Comparison of ENCODE assay signal across 16 cellular contexts in the genomic region with DNA sequence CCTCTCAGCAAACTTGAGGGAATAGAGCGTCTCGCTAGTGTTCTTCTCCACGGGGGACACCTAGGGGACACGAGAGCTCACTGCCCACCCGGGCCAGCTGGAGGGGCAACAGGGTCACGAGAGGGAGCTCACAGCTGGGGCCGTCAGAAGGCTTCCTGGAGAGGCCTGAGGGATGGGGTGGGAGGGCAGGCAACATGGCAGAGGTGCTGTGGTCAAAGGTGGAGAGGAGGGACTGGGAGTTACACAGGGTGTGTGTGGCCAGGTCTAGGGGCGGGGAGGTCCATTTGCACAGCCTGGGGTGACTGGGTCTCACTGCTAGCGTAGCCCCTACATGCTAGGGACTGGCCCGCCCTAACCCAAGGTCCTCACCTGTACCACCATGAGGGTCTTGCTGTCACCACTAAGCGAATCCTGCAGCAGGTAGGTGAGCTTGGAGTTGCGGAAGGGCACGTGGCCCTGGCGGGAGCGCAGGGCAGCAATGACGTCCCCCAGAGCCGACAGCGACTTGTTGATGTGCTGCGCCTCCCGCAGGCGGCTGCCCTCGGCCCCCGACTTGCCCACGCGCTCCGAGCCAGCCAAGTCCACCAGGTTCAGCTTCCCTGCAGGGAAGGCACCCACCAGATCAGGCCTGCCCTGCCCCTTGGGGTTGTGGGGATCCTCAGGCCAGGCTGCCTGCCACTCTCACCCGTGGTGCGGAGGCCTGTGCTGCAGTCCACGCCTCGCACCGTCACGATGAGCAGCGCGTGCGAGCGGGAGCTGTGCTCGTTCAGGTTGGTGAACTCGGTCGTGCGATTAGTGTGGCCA. TPM values are rescaled to one million over a fixed set of nuclear protein-coding genes. Genes with fewer than 3 reads are reported as not detected.
A peak's percentile ranks its signal among the peaks of the same experiment; 100 is the strongest.
DNase-seq lines count a peak whose midpoint lies in the region; ATAC-seq and TF ChIP-seq lines count a peak whose summit lies in the region.
"Had no signal": no experiment of that assay in that cellular context is flagged by ENCODE, and none has a peak within 500 bp of the region (broad histone marks: within the 10 kb centered on the region; RNA-seq: fewer than 3 reads in every experiment).

No MANE protein-coding gene starts in this region.

- no peaks in the 10 kb centered on the region; the same call in 1 of the 2 replicates for H3K4me1 ChIP-seq in GM23338 (ENCODE audit: insufficient read depth)
- peaks cover 8% of the 10 kb centered on the region for H3K4me1 ChIP-seq in IMR-90 (ENCODE audit: control insufficient read depth, insufficient read depth, low read length)
- H3K4me1 ChIP-seq in neuronal stem cell (ENCODE audit: control insufficient read depth in 2 of 2, insufficient read depth in 1 of 2, low read depth in 1 of 2, low read length in 2 of 2) = peaks cover 3 to 8% of the 10 kb centered on the region in 2 donors
- no peaks in the 10 kb centered on the region for H3K4me1 ChIP-seq in transverse colon

- H3K4me3 ChIP-seq in GM23338 (no peak overlapping the region), IMR-90 (ENCODE audit: insufficient read depth, low read depth, low read length) (no peak overlapping the region), neuronal stem cell (ENCODE audit: low read length in 2 of 2) (no peak overlapping the region), transverse colon (no peak overlapping the region)
- H3K4me3 ChIP-seq: GM23248, SJCRH30 had no signal

- H3K27me3 Mint-ChIP-seq in GM23338 (ENCODE audit: insufficient read depth, low read depth, poor library complexity) = peaks cover 21% of the 10 kb centered on the region
- H3K27me3 Mint-ChIP-seq in effector memory CD8-positive, alpha-beta T cell = no peaks in the 10 kb centered on the region

- no peak for TF ChIP-seq RAD21 in IMR-90 (IDR thresholded peaks at IDR 0.05; ENCODE audit: low read length)

- H2BK5ac ChIP-seq in IMR-90 (ENCODE audit: low read depth, low read length, poor library complexity, severe bottlenecking) (no peak overlapping the region), neuronal stem cell (ENCODE audit: low read length) (peak overlapping the region; percentile 7)

- peak overlapping the region; percentile 77; the same call in 1 of the 2 replicates for H3K27ac Mint-ChIP-seq in GM23338
- peak overlapping the region; percentile 18 to 45 for H3K27ac Mint-ChIP-seq in effector memory CD8-positive, alpha-beta T cell
- H3K27ac Mint-ChIP-seq: HFFc6 had no signal

- no peaks in the 10 kb centered on the region for H4K20me1 ChIP-seq in GM23338 (replicated peaks; ENCODE audit: insufficient read depth)
- H4K20me1 ChIP-seq in IMR-90 (ENCODE audit: insufficient read depth, low read length) = peaks cover 3% of the 10 kb centered on the region; the same call in 1 of the 2 replicates

- peaks cover 5 to 18% of the 10 kb centered on the region in 2 experiments; a peak in 2 of 4 replicates for H3K79me1 ChIP-seq in IMR-90 (ENCODE audit: low read depth in 1 of 2, low read length in 2 of 2)
- peaks cover 2% of the 10 kb centered on the region for H3K79me1 ChIP-seq in neuronal stem cell (ENCODE audit: low read depth, low read length)

- in situ Hi-C loops in IMR-90 (cut with MboI; ENCODE audit: low sequenced_read_pairs) (no loop called here), transverse colon (cut with MboI; ENCODE audit: low pct_ligation_motif_present in 1 of 4, low pct_unique_long_range_greater_than_20kb in 1 of 4, low sequenced_read_pairs in 3 of 4) (loop anchor here in 3 of 4 donors (25.0 kb wide), 1 partner anchor 252 kb away; a partner anchor contains a TSS)

- no peak overlapping the region for H3K4me3 Mint-ChIP-seq in GM23338
- H3K4me3 Mint-ChIP-seq in effector memory CD8-positive, alpha-beta T cell = no peak overlapping the region
- H3K4me3 Mint-ChIP-seq: HFFc6 had no signal

- no peak overlapping the region for H2BK120ac ChIP-seq in IMR-90 (ENCODE audit: low read depth, low read length)
- H2BK120ac ChIP-seq in neuronal stem cell (ENCODE audit: low read depth, low read length) = no peak overlapping the region

- H3K56ac ChIP-seq in IMR-90 (ENCODE audit: extremely low read depth, insufficient read depth, low read length) = no peak overlapping the region

- H3K14ac ChIP-seq in IMR-90 (replicated peaks; ENCODE audit: low read depth, low read length) (no peak overlapping the region), neuronal stem cell (ENCODE audit: low read length) (peak overlapping the region; percentile 25)

- H3K9me1 ChIP-seq in IMR-90 (ENCODE audit: insufficient read depth, low read length) = peaks cover 4% of the 10 kb centered on the region

- H4K91ac ChIP-seq in IMR-90 (ENCODE audit: insufficient read depth, low read depth, low read length) (no peak overlapping the region), neuronal stem cell (ENCODE audit: low read depth, low read length, poor library complexity) (no peak overlapping the region)

- H2AK5ac ChIP-seq in IMR-90 (ENCODE audit: low read depth, low read length) (0 out of 2 replicates have a peak overlapping the region, but pooled peaks have one; percentile 16), neuronal stem cell (ENCODE audit: low read depth, low read length) (peak overlapping the region; percentile 30)

- POLR2A ChIA-PET in IMR-90 (lab: Charles Lee; ENCODE audit: unreplicated experiment) = no interaction called here

- no TSS peak for BruUV-seq in IMR-90 (replicated peaks; lab: Mats Ljungman, UMichigan)

- ATAC-seq in GM23338 (peak; percentile 5), IMR-90 (ENCODE audit: low read depth) (no peak), HG02884 (IDR thresholded peaks at IDR 0.05; ENCODE audit: unreplicated experiment) (no peak)
- ATAC-seq in effector memory CD8-positive, alpha-beta T cell (replicated peaks) = no peak

- H3K9me3 Mint-ChIP-seq in GM23338 = no peaks in the 10 kb centered on the region
- H3K9me3 Mint-ChIP-seq in effector memory CD8-positive, alpha-beta T cell = no peaks in the 10 kb centered on the region
- H3K9me3 Mint-ChIP-seq: HFFc6 had no signal

- H3K4me2 ChIP-seq in GM23338 (no peak overlapping the region), IMR-90 (ENCODE audit: low read depth, low read length) (no peak overlapping the region), neuronal stem cell (ENCODE audit: insufficient read depth, low read length, poor library complexity, severe bottlenecking) (no peak overlapping the region)

- H2AK9ac ChIP-seq in IMR-90 (replicated peaks; ENCODE audit: low read depth, low read length, poor library complexity) = no peak overlapping the region

- H3K23ac ChIP-seq in IMR-90 (ENCODE audit: low read depth, low read length) (no peak overlapping the region), neuronal stem cell (ENCODE audit: low read depth, low read length, poor library complexity) (peak overlapping the region; percentile 90)

- no peak overlapping the region for H4K5ac ChIP-seq in IMR-90 (ENCODE audit: low read depth, low read length)

- H3K9me3 ChIP-seq in IMR-90 (ENCODE audit: control insufficient read depth, insufficient read depth, low read length) (no peaks in the 10 kb centered on the region), neuronal stem cell (replicated peaks in 1 of 2; ENCODE audit: control insufficient read depth in 2 of 2, insufficient read depth in 1 of 2, low read depth in 1 of 2, low read length in 2 of 2) (no peaks in the 10 kb centered on the region), transverse colon (no peaks in the 10 kb centered on the region)
- H3K9me3 ChIP-seq: SJCRH30 had no signal

- H3K36me3 ChIP-seq in GM23338 (ENCODE audit: insufficient read depth) = no peaks in the 10 kb centered on the region
- H3K36me3 ChIP-seq in IMR-90 (ENCODE audit: control insufficient read depth, insufficient read depth, low read length) = peaks cover 58% of the 10 kb centered on the region
- peaks cover 12 to 35% of the 10 kb centered on the region in 2 donors for H3K36me3 ChIP-seq in neuronal stem cell (replicated peaks in 1 of 2; ENCODE audit: control insufficient read depth in 2 of 2, insufficient read depth in 2 of 2, low read length in 2 of 2)
- H3K36me3 ChIP-seq in transverse colon = no peaks in the 10 kb centered on the region

- intact Hi-C loops in IMR-90 (cut with micrococcal nuclease) (no loop called here), transverse colon (cut with DNase I; ENCODE audit: low total_unique reads) (no loop called here)

- no peak for TF ChIP-seq EP300 in transverse colon (IDR thresholded peaks at IDR 0.05; ENCODE audit: low read depth)

- H2AFZ ChIP-seq in GM23338 = no peak overlapping the region
- H2AFZ ChIP-seq in IMR-90 (replicated peaks; ENCODE audit: low read length, poor library complexity) = no peak overlapping the region
- H2AFZ ChIP-seq in neuronal stem cell (ENCODE audit: low read length) = no peak overlapping the region
- H2AFZ ChIP-seq: GM23248 had no signal

- H3K79me2 ChIP-seq in GM23338 (replicated peaks; ENCODE audit: insufficient read depth) = no peaks in the 10 kb centered on the region

- H3K4ac ChIP-seq in IMR-90 (ENCODE audit: low read depth, low read length) (no peak overlapping the region), neuronal stem cell (ENCODE audit: low read length) (no peak overlapping the region)

- H2BK15ac ChIP-seq in IMR-90 (ENCODE audit: low read depth, low read length) (no peak overlapping the region), neuronal stem cell (ENCODE audit: low read length) (no peak overlapping the region)

- DNase-seq in GM23338 (ENCODE audit: low spot score) (peak; percentile 58), IMR-90 (no peak), neuronal stem cell (ENCODE audit: low spot score) (no peak), iPS-NIHi7 (ENCODE audit: extremely low spot score) (no peak), transverse colon (no peak), NCI-H345 (lab: John Stamatoyannopoulos, UW) (no peak)
- no peak for DNase-seq in effector memory CD8-positive, alpha-beta T cell
- DNase-seq: C1 segment of cervical spinal cord, COR-L47, GM23248, HFFc6, Kasumi-1, NCI-H187 treated with DMSO at 0.1 percent for 48 hours, NCI-H2171, SJCRH30 had no signal

- no peak overlapping the region for H3K27ac ChIP-seq in GM23338 (ENCODE audit: low read depth)
- H3K27ac ChIP-seq in IMR-90 (ENCODE audit: insufficient read depth, low read length) = no peak overlapping the region
- H3K27ac ChIP-seq in neuronal stem cell (replicated peaks; ENCODE audit: low read length) = no peak overlapping the region
- no peak overlapping the region for H3K27ac ChIP-seq in transverse colon
- H3K27ac ChIP-seq: GM23248, SJCRH30 had no signal

- dilution Hi-C loops in IMR-90 (cut with HindIII; ENCODE audit: low sequenced_read_pairs, unreplicated experiment) = no loop called here

- H3K36me3 Mint-ChIP-seq in GM23338 (ENCODE audit: low read depth) = peaks cover 14% of the 10 kb centered on the region; the same call in 2 of the 3 replicates
- H3K36me3 Mint-ChIP-seq in effector memory CD8-positive, alpha-beta T cell (ENCODE audit: insufficient read depth) = peaks cover 7% of the 10 kb centered on the region

- no peaks in the 10 kb centered on the region for H3F3A ChIP-seq in GM23338 (replicated peaks; ENCODE audit: low read depth)

- peaks cover 33% of the 10 kb centered on the region for H3K4me1 Mint-ChIP-seq in GM23338
- peaks cover 1 to 10% of the 10 kb centered on the region in 2 donors for H3K4me1 Mint-ChIP-seq in effector memory CD8-positive, alpha-beta T cell (ENCODE audit: low read depth in 2 of 2)

- 87% methylated on average over 8 of the region's 40 CpGs; no CpG with 5 or more reads in 1 of the 2 experiments for WGBS in IMR-90 (ENCODE audit: extremely low coverage in 2 of 2, insufficient read length in 1 of 2), 2 experiments
- no CpG with 5 or more reads among the region's 40 CpGs for WGBS in neuronal stem cell (ENCODE audit: extremely low coverage in 2 of 2, insufficient read length in 2 of 2, insufficient replicate concordance in 1 of 2), 2 donors
- 82% methylated on average over 20 of the region's 40 CpGs; no CpG with 5 or more reads in 1 of the 2 donors for WGBS in transverse colon (ENCODE audit: low coverage in 1 of 2), 2 donors

- no peak overlapping the region for H3K9ac ChIP-seq in IMR-90 (ENCODE audit: low read depth, low read length)
- H3K9ac ChIP-seq in neuronal stem cell (ENCODE audit: low read depth, low read length, poor library complexity) = peak overlapping the region; percentile 61
- H3K9ac ChIP-seq: GM23248 had no signal

- H2BK12ac ChIP-seq in neuronal stem cell (ENCODE audit: low read length) = no peak overlapping the region

- CTCF ChIA-PET in IMR-90 (lab: Yijun Ruan, JAX) = interaction anchor here (0.9 kb wide), 1 partner anchor 103 kb away, joined by 3 read pairs; no protein-coding TSS in a partner anchor

- no peak overlapping the region for H2BK20ac ChIP-seq in IMR-90 (ENCODE audit: low read depth, low read length)

- H4K8ac ChIP-seq in IMR-90 (ENCODE audit: low read depth in 2 of 2, low read length in 2 of 2) (no peak overlapping the region), neuronal stem cell (ENCODE audit: low read depth, low read length) (no peak overlapping the region)

- TF ChIP-seq POLR2A in IMR-90 (IDR thresholded peaks at IDR 0.05; ENCODE audit: low read depth, low read length) = no peak
- TF ChIP-seq POLR2A in transverse colon (IDR thresholded peaks at IDR 0.05) = no peak

- H3K27me3 ChIP-seq in GM23338 (ENCODE audit: insufficient read depth) (no peaks in the 10 kb centered on the region), IMR-90 (ENCODE audit: control insufficient read depth, insufficient read depth, low read length) (no peaks in the 10 kb centered on the region), neuronal stem cell (ENCODE audit: control insufficient read depth in 3 of 3, insufficient read depth in 3 of 3, low read depth in 1 of 3, low read length in 3 of 3) (no peaks in the 10 kb centered on the region), transverse colon (no peaks in the 10 kb centered on the region)
- H3K27me3 ChIP-seq: SJCRH30 had no signal

- H3K9me2 ChIP-seq in GM23338 (ENCODE audit: insufficient read depth) = no peaks in the 10 kb centered on the region

- H3K18ac ChIP-seq in IMR-90 (ENCODE audit: low read depth, low read length) (no peak overlapping the region), neuronal stem cell (ENCODE audit: low read length) (peak overlapping the region; percentile 40)

- TF ChIP-seq CTCF in GM23338 (conservative IDR thresholded peaks at IDR 0.05; ENCODE audit: low read depth in 2 of 2) = peak in 1 of 2 experiments; percentile 49; a peak in 2 of 4 replicates
- no peak for TF ChIP-seq CTCF in IMR-90 (conservative IDR thresholded peaks at IDR 0.05; ENCODE audit: low read depth, low read length)
- TF ChIP-seq CTCF in transverse colon (IDR thresholded peaks at IDR 0.05) = no peak

RNA-seq across cellular contexts. Expression of a gene that starts 25.0 kb away (rescaled TPM):
- total RNA-seq in GM23338 (2014; rRNA removed; shearing (Covaris generic)) = 65.9 and 68.6 TPM in 2 replicates
- polyA plus RNA-seq in GM23338 (2016; fragmentation: Nextera tagmentation; extraction: Ambion mirVana) (28.3 and 31.4 TPM in 2 replicates), IMR-90 (2012; rRNA removed) (23.5 and 27.6 TPM in 2 replicates)
- total RNA-seq in IMR-90 (2012; rRNA removed) (10.9 and 14.2 TPM in 2 replicates), transverse colon (10 to 100 TPM; 11.3 to 28.4 (median 22.3) TPM)
- polyA plus RNA-seq in IMR-90 (2012; cell fraction: cytosol; rRNA removed) = 15.9 and 23.1 TPM in 2 replicates
- polyA plus RNA-seq in IMR-90 (2012; cell fraction: nucleus; rRNA removed; ENCODE audit: low replicate concordance) = 67.2 and 166 TPM in 2 replicates
- 31.8 TPM for polyA plus RNA-seq in neuronal stem cell (2013, experiment 1 of 2)
- 30.8 TPM for polyA plus RNA-seq in neuronal stem cell (2013, experiment 2 of 2)

RNA-seq across cellular contexts. Expression of a gene that starts 41.7 kb away (rescaled TPM):
- 11.5 and 12.5 TPM in 2 replicates for total RNA-seq in GM23338 (2014; rRNA removed; shearing (Covaris generic))
- polyA plus RNA-seq in GM23338 (2016; fragmentation: Nextera tagmentation; extraction: Ambion mirVana) (4.4 and 6.6 TPM in 2 replicates), IMR-90 (2012; rRNA removed) (62.5 and 66.6 TPM in 2 replicates)
- total RNA-seq in IMR-90 (2012; rRNA removed) (38.3 and 48.6 TPM in 2 replicates), transverse colon (10 to 100 TPM in 2 of 4 donors, 1 to 10 TPM in 2; 5.2 to 46.8 (median 13.5) TPM)
- polyA plus RNA-seq in IMR-90 (2012; cell fraction: cytosol; rRNA removed) = 43.3 and 62.3 TPM in 2 replicates
- polyA plus RNA-seq in IMR-90 (2012; cell fraction: nucleus; rRNA removed; ENCODE audit: low replicate concordance) = 123 and 327 TPM in 2 replicates
- polyA plus RNA-seq in neuronal stem cell (2013, experiment 1 of 2) = 1.3 TPM
- 1.1 TPM for polyA plus RNA-seq in neuronal stem cell (2013, experiment 2 of 2)
